ENCODE assay signal across 14 cellular contexts in the genomic region with DNA sequence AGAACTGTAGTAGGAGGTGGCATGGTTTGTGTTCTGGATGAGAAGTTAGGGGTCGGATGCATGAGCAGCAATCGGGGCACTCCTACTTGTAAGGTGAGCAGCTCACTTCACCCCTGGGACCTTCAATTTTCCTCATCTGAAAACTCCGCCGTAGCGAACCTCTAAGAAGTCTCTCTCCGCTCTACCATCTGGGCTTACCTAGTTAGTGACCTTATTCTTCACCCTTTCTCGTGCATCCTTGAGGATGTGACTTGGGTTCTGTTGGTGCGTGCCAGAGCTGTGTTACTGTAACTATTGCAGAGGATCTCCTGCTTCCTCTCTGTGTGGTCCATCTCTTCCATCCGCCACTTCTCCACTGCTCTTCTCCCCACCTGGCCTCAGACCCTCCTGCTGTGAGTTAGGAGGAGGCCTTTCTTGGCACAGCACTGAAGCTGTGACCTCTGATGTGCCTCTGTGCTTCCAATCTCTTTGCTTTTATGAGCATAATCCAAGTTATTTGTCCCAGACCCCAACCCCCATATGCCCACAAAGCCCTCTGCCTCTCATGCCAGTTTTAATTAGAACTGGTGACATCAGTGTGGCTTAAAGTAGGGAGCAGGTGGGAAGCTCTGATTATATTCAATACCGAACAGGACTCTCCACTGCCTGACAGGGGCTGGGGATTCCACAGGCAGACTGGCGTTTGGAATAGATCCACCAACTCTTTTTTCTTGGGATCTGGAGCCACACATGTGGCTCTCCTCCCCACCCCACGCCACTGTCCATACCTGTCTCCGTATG.
DNase-seq lines count a peak whose midpoint lies in the region; TF ChIP-seq lines count a peak whose summit lies in the region.
"Had no signal": no experiment of that assay in that cellular context is flagged by ENCODE, and none has a peak within 500 bp of the region (broad histone marks: within the 10 kb centered on the region; RNA-seq: fewer than 3 reads in every experiment).

No MANE protein-coding gene starts in this region.

- H3K27ac Mint-ChIP-seq in T-helper 2 cell treated with Interferon-gamma antibody and Interleukin-4, amounts not matched to agents 5 μg/mL and 100 μg/mL, for 36 hours: peak overlapping the region; percentile 32
- peak overlapping the region; percentile 70 for H3K27ac Mint-ChIP-seq in neural progenitor cell

- no peak overlapping the region for H2AFZ ChIP-seq in SU-DHL-6 (ENCODE audit: low read depth, low read length, severe bottlenecking)
- H2AFZ ChIP-seq in neural progenitor cell (replicated peaks): no peak overlapping the region

- peak overlapping the region; percentile 46 for H3K9ac ChIP-seq in SU-DHL-6 (ENCODE audit: low read length)
- H3K9ac ChIP-seq in neural progenitor cell: no peak overlapping the region

- no peaks in the 10 kb centered on the region for H3K36me3 ChIP-seq in SU-DHL-6 (ENCODE audit: low read length)
- no peaks in the 10 kb centered on the region for H3K36me3 ChIP-seq in neural progenitor cell
- H3K36me3 ChIP-seq: breast epithelium, neutrophil had no signal

- H3K4me3 ChIP-seq in SU-DHL-6 (ENCODE audit: insufficient read depth, low read length, poor library complexity, severe bottlenecking) (peak overlapping the region; percentile 4), neural progenitor cell (no peak overlapping the region)
- H3K4me3 ChIP-seq: breast epithelium had no signal

- H3K4me1 Mint-ChIP-seq in T-helper 2 cell treated with Interferon-gamma antibody and Interleukin-4, amounts not matched to agents 5 μg/mL and 100 μg/mL, for 36 hours (ENCODE audit: low read depth): peaks cover 45% of the 10 kb centered on the region
- peaks cover 45% of the 10 kb centered on the region for H3K4me1 Mint-ChIP-seq in neural progenitor cell

- H3K4me2 ChIP-seq in SU-DHL-6 (ENCODE audit: low read depth, low read length, poor library complexity, severe bottlenecking) (peak overlapping the region; percentile 75), neural progenitor cell (no peak overlapping the region)

- no peak overlapping the region for H3K4me3 Mint-ChIP-seq in T-helper 2 cell treated with Interferon-gamma antibody and Interleukin-4, amounts not matched to agents 5 μg/mL and 100 μg/mL, for 36 hours
- no peak overlapping the region for H3K4me3 Mint-ChIP-seq in neural progenitor cell

- TF ChIP-seq CTCF in SU-DHL-6 (IDR thresholded peaks at IDR 0.05; ENCODE audit: insufficient read depth, low read length, poor library complexity, severe bottlenecking) (no peak), neural progenitor cell (IDR thresholded peaks at IDR 0.05) (no peak)

- no peaks in the 10 kb centered on the region for H3K9me2 ChIP-seq in SU-DHL-6 (replicated peaks; ENCODE audit: insufficient read depth, low read length)

- peaks cover 36% of the 10 kb centered on the region for H3K36me3 Mint-ChIP-seq in T-helper 2 cell treated with Interferon-gamma antibody and Interleukin-4, amounts not matched to agents 5 μg/mL and 100 μg/mL, for 36 hours (ENCODE audit: low read depth)
- peaks cover 5% of the 10 kb centered on the region for H3K36me3 Mint-ChIP-seq in neural progenitor cell

- no peak for DNase-seq in T-helper 2 cell treated with Interferon-gamma antibody and Interleukin-4, amounts not matched to agents 5 μg/mL and 100 μg/mL, for 36 hours (ENCODE audit: low spot score)
- no peak for DNase-seq in T-helper 2 cell
- no peak for DNase-seq in neural progenitor cell (ENCODE audit: low spot score)
- DNase-seq in nucleus accumbens (lab: John Stamatoyannopoulos, UW): no peak
- DNase-seq in hippocampal formation (lab: John Stamatoyannopoulos, UW): no peak
- DNase-seq in mesenteric fat pad (ENCODE audit: low spot score): no peak
- DNase-seq: activated gamma-delta T cell treated with Interleukin-2 at 50 U/mL for 16 hours; GDM1; NCI-H226; stimulated activated naive CD4-positive, alpha-beta T cell had no signal

- H3K27ac ChIP-seq in SU-DHL-6 (ENCODE audit: low read depth, low read length) (peak overlapping the region; percentile 92), neural progenitor cell (no peak overlapping the region)
- H3K27ac ChIP-seq: neutrophil had no signal

- H3K9me3 ChIP-seq in SU-DHL-6 (ENCODE audit: insufficient read depth, low read length) (no peaks in the 10 kb centered on the region), neural progenitor cell (ENCODE audit: low read depth) (no peaks in the 10 kb centered on the region)
- H3K9me3 ChIP-seq: breast epithelium, neutrophil had no signal

- H3K27me3 Mint-ChIP-seq in T-helper 2 cell treated with Interferon-gamma antibody and Interleukin-4, amounts not matched to agents 5 μg/mL and 100 μg/mL, for 36 hours (ENCODE audit: low read depth): no peaks in the 10 kb centered on the region
- peaks cover 8% of the 10 kb centered on the region for H3K27me3 Mint-ChIP-seq in neural progenitor cell (ENCODE audit: insufficient read depth, low read depth)

- H4K20me1 ChIP-seq in SU-DHL-6 (ENCODE audit: low read depth, low read length) (no peaks in the 10 kb centered on the region), neural progenitor cell (ENCODE audit: low read depth) (no peaks in the 10 kb centered on the region)

- H3F3A ChIP-seq in SU-DHL-6 (ENCODE audit: insufficient read depth) (peaks cover 78% of the 10 kb centered on the region), neural progenitor cell (ENCODE audit: low read depth) (no peaks in the 10 kb centered on the region)

- H3K4me1 ChIP-seq in neural progenitor cell: peaks cover 10% of the 10 kb centered on the region

- peaks cover 52% of the 10 kb centered on the region; the same call in 1 of the 2 replicates for H3K79me2 ChIP-seq in SU-DHL-6 (ENCODE audit: insufficient read depth, low read length)
- no peaks in the 10 kb centered on the region for H3K79me2 ChIP-seq in neural progenitor cell (ENCODE audit: low read depth)

- H3K9me3 Mint-ChIP-seq in T-helper 2 cell treated with Interferon-gamma antibody and Interleukin-4, amounts not matched to agents 5 μg/mL and 100 μg/mL, for 36 hours: no peaks in the 10 kb centered on the region
- peaks cover 3% of the 10 kb centered on the region for H3K9me3 Mint-ChIP-seq in neural progenitor cell

- H3K27me3 ChIP-seq in SU-DHL-6 (ENCODE audit: low read length) (no peaks in the 10 kb centered on the region), neural progenitor cell (no peaks in the 10 kb centered on the region)
- H3K27me3 ChIP-seq: breast epithelium, neutrophil had no signal

- TF ChIP-seq POLR2A in GM19099 (IDR thresholded peaks at IDR 0.05; ENCODE audit: extremely low read depth, insufficient read length, low read depth): peak; percentile 18
